In genomic region chr19:53875602-53876340, GRCh38 we compare ENCODE assay signal across 2 cellular contexts.
TF ChIP-seq lines count a peak whose summit lies in the region.

No MANE protein-coding gene starts in this region.

TF ChIP-seq in A549, 52 proteins besides CTCF, POLR2A, EP300 and RAD21:
- TF ChIP-seq NPAS2 (CRISPR knock-in tag; IDR thresholded peaks at IDR 0.05; ENCODE audit: borderline replicate concordance) (no peak), ATOH8 (CRISPR knock-in tag; IDR thresholded peaks at IDR 0.05; ENCODE audit: low read depth) (no peak), MAFK (IDR thresholded peaks at IDR 0.05; ENCODE audit: partially characterized antibody) (no peak), ZNF302 (CRISPR knock-in tag; IDR thresholded peaks at IDR 0.05) (no peak), HMGXB4 (CRISPR knock-in tag; IDR thresholded peaks at IDR 0.05; ENCODE audit: borderline replicate concordance) (no peak), HOXB5 (CRISPR knock-in tag; IDR thresholded peaks at IDR 0.05) (no peak), ZC3H11A (IDR thresholded peaks at IDR 0.05) (no peak), RCOR1 (IDR thresholded peaks at IDR 0.05; ENCODE audit: low read depth, low read length) (no peak), RFX5 (IDR thresholded peaks at IDR 0.05) (no peak), MAZ (IDR thresholded peaks at IDR 0.05; ENCODE audit: borderline replicate concordance, low read depth, low read length) (no peak), REST (IDR thresholded peaks at IDR 0.05) (no peak), ZSCAN20 (CRISPR knock-in tag; IDR thresholded peaks at IDR 0.05) (no peak), EHF (CRISPR knock-in tag; IDR thresholded peaks at IDR 0.05) (peak; percentile 21; the same call in 1 of the 2 replicates), JUN (IDR thresholded peaks at IDR 0.05) (no peak), CHD2 (IDR thresholded peaks at IDR 0.05; ENCODE audit: low read length, partially characterized antibody) (no peak), MAX (IDR thresholded peaks at IDR 0.05) (no peak), POLR2AphosphoS2 (conservative IDR thresholded peaks at IDR 0.05; ENCODE audit: low read length) (peak; percentile 96), MYC (IDR thresholded peaks at IDR 0.05; ENCODE audit: borderline replicate concordance, low read length) (no peak), KDM1A (IDR thresholded peaks at IDR 0.05; ENCODE audit: low read depth) (no peak), TP53 (CRISPR knock-in tag; IDR thresholded peaks at IDR 0.05) (peak; percentile 74; the same call in 1 of the 2 replicates), CBX2 (IDR thresholded peaks at IDR 0.05; ENCODE audit: borderline replicate concordance, low read depth) (no peak), RARB (CRISPR knock-in tag; IDR thresholded peaks at IDR 0.05) (no peak), CHD4 (IDR thresholded peaks at IDR 0.05; ENCODE audit: borderline replicate concordance) (no peak)

TF ChIP-seq in H1, 55 proteins besides CTCF, POLR2A, EP300 and RAD21:
- peak; percentile 56; the same call in 1 of the 2 replicates for TF ChIP-seq POLR2AphosphoS5 (IDR thresholded peaks at IDR 0.05; ENCODE audit: low read depth, low read length)
- no peak for TF ChIP-seq BRCA1 (IDR thresholded peaks at IDR 0.05; ENCODE audit: low read depth, low read length)
